Comparison of ENCODE assay signal across 8 cellular contexts in the genomic region with DNA sequence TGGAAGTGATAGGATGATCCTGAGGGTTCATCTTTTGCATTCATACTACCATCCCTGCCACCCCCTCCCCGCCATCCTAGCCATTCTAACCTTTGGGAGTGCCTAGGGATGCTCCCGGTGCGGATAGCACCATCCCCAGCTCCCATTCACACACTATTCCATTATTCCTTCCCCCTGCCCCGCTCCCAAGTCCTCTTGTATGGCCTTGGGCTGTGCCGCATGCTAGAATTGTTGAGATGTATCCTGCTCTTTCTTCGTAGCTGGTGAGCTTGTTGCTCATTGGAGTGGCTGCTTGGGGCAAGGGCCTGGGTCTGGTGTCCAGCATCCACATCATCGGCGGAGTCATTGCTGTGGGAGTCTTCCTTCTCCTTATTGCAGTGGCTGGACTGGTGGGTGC. TPM values are rescaled to one million over a fixed set of nuclear protein-coding genes. Genes with fewer than 3 reads are reported as not detected.
DNase-seq lines count a peak whose midpoint lies in the region; ATAC-seq and TF ChIP-seq lines count a peak whose summit lies in the region.

No MANE protein-coding gene starts in this region.

- ATAC-seq in T-helper 17 cell, result no peak

- H3K4me3 Mint-ChIP-seq in T-helper 17 cell, result peak overlapping the region; percentile 97

- H3K27ac Mint-ChIP-seq in T-helper 17 cell, result peak overlapping the region; percentile 99

- no peaks in the 10 kb centered on the region for H3K27me3 Mint-ChIP-seq in T-helper 17 cell

- TF ChIP-seq POLR2A in GM18951 (IDR thresholded peaks at IDR 0.05; ENCODE audit: extremely low read depth, insufficient read depth, insufficient read length), result peak; percentile 37

- no peak for DNase-seq in T-helper 17 cell
- no peak for DNase-seq in fibroblast of the aortic adventitia (ENCODE audit: low read depth)
- no peak for DNase-seq in retinal pigment epithelial cell (ENCODE audit: low read depth)
- no peak for DNase-seq in T1000 (lab: John Stamatoyannopoulos, UW)
- no peak for DNase-seq in NCI-H526 (lab: John Stamatoyannopoulos, UW)
- DNase-seq in NCI-H345 treated with DMSO at 0.1 percent for 48 hours (lab: John Stamatoyannopoulos, UW; ENCODE audit: unreplicated experiment), result no peak
- DNase-seq in COLO829 (ENCODE audit: low spot score), result no peak

- peaks cover 46% of the 10 kb centered on the region for H3K4me1 Mint-ChIP-seq in T-helper 17 cell

- no peaks in the 10 kb centered on the region for H3K36me3 Mint-ChIP-seq in T-helper 17 cell (ENCODE audit: low read depth)

- H3K4me3 ChIP-seq in fibroblast of the aortic adventitia (ENCODE audit: low read depth, low read length) (peak overlapping the region; percentile 94), retinal pigment epithelial cell (ENCODE audit: low read length) (peak overlapping the region; percentile 91)

- no peak for TF ChIP-seq CTCF in fibroblast of the aortic adventitia (IDR thresholded peaks at IDR 0.05; ENCODE audit: insufficient read depth, low read length)
- TF ChIP-seq CTCF in retinal pigment epithelial cell (conservative IDR thresholded peaks at IDR 0.05; ENCODE audit: low read depth, low read length), result no peak

- H3K9me3 ChIP-seq in T-helper 17 cell (ENCODE audit: control insufficient read depth, low read length, poor library complexity, severe bottlenecking), result no peaks in the 10 kb centered on the region

- in situ Hi-C loops in GM18951 (cut with MboI; ENCODE audit: low sequenced_read_pairs, unreplicated experiment), result no loop called here

RNA-seq across cellular contexts. Expression of gene TSPAN31, which starts 0.6 kb away (rescaled TPM):
- total RNA-seq in T-helper 17 cell (10 to 100 TPM in 1 of 2 donors, 1 to 10 TPM in 1; 9.6 to 11.8 TPM), fibroblast of the aortic adventitia (ENCODE audit: low replicate concordance) (17.3 and 43.9 TPM in 2 replicates)

RNA-seq across cellular contexts. Expression of gene CDK4, which starts 6.6 kb away (rescaled TPM):
- total RNA-seq in T-helper 17 cell (10 to 100 TPM; 20.8 to 21.3 TPM), fibroblast of the aortic adventitia (ENCODE audit: low replicate concordance) (208 and 588 TPM in 2 replicates)

RNA-seq across cellular contexts. Expression of gene AGAP2, which starts 6.9 kb away (rescaled TPM):
- 10 to 100 TPM; 46.5 to 57.6 TPM for total RNA-seq in T-helper 17 cell
- total RNA-seq in fibroblast of the aortic adventitia (ENCODE audit: low replicate concordance), result 0.25 and 0.27 TPM in 2 replicates

RNA-seq across cellular contexts. Expression of gene MARCHF9, which starts 9.4 kb away (rescaled TPM):
- total RNA-seq in T-helper 17 cell (10 to 100 TPM; 45.3 to 62.4 TPM), fibroblast of the aortic adventitia (ENCODE audit: low replicate concordance) (0.57 and 2.1 TPM in 2 replicates)

RNA-seq across cellular contexts. Expression of gene CYP27B1, which starts 21.4 kb away (rescaled TPM):
- 1 to 10 TPM; 1.4 to 1.7 TPM for total RNA-seq in T-helper 17 cell
- 0.45 TPM in 1 of 2 replicates, not detected in the other for total RNA-seq in fibroblast of the aortic adventitia (ENCODE audit: low replicate concordance)

Comparison
In these comparisons a context has a peak if more than half of its experiments do, and no peak if none do; other contexts are left out.
1. RNA of gene AGAP2, which starts 6.9 kb away (total RNA-seq): 46.5 to 57.6 TPM in T-helper 17 cell; 0.25 to 0.27 TPM in fibroblast of the aortic adventitia; every median in the first group is over 10 times any median in the second.